Comparison of ENCODE assay signal across 16 cellular contexts in the genomic region with DNA sequence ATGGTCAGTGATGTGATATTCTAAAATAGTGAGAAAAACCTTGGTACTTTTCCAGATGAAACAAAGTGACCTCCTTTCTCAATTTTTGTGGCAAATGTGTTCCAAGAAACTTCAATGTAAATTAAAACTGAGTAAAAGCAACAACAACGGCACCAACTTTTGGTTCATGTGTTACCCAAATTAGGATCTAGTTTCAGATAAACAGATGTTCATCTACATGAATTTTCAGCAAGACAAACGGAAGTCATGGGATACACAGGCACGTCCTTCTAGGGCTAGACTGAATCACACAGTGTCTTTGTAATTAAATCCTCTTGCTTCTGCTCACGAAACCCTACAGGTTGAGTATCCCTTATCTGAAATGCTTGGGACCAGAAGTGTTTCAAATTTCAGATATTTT.
DNase-seq lines count a peak whose midpoint lies in the region; ATAC-seq and TF ChIP-seq lines count a peak whose summit lies in the region.
"Had no signal": no experiment of that assay in that cellular context is flagged by ENCODE, and none has a peak within 500 bp of the region (broad histone marks: within the 10 kb centered on the region; RNA-seq: fewer than 3 reads in every experiment).

No MANE protein-coding gene starts in this region.

- DNase-seq in DMS 273 (lab: John Stamatoyannopoulos, UW; ENCODE audit: unreplicated experiment) (peak; percentile 33), HCEC 1CT (peak; percentile 55), myocyte (ENCODE audit: low read depth) (peak; percentile 62), ovary (no peak), upper lobe of left lung (no peak)
- no peak for DNase-seq in effector CD8-positive, alpha-beta T cell (lab: John Stamatoyannopoulos, UW)
- DNase-seq in CD8-positive, alpha-beta memory T cell, result no peak
- DNase-seq: AML-193; CD4-positive, CD25-positive, alpha-beta regulatory T cell; NCI-H1436; NCI-H2081 treated with DMSO at 0.1 percent for 48 hours; NCI-H2227 treated with DMSO at 0.1 percent for 48 hours; NCI-H526 treated with DMSO at 0.1 percent for 48 hours; PC-9; Right ventricle myocardium superior had no signal

- no peak overlapping the region for H3K4me3 Mint-ChIP-seq in CD8-positive, alpha-beta memory T cell
- H3K4me3 Mint-ChIP-seq: CD4-positive, CD25-positive, alpha-beta regulatory T cell had no signal

- no peaks in the 10 kb centered on the region for H3K36me3 ChIP-seq in ovary
- H3K36me3 ChIP-seq in upper lobe of left lung, result no peaks in the 10 kb centered on the region
- H3K36me3 ChIP-seq in CD8-positive, alpha-beta memory T cell (ENCODE audit: insufficient read depth, low read length), result no peaks in the 10 kb centered on the region

- no peaks in the 10 kb centered on the region for H3K36me3 Mint-ChIP-seq in CD8-positive, alpha-beta memory T cell
- H3K36me3 Mint-ChIP-seq: CD4-positive, CD25-positive, alpha-beta regulatory T cell had no signal

- intact Hi-C loops in ovary (cut with DNase I), result no loop called here

- H3K9me3 ChIP-seq in ovary (no peaks in the 10 kb centered on the region), upper lobe of left lung (peaks cover 0 to 3% (median 0%) of the 10 kb centered on the region in 4 donors)
- no peaks in the 10 kb centered on the region for H3K9me3 ChIP-seq in CD8-positive, alpha-beta memory T cell (ENCODE audit: low read length)

- POLR2A ChIA-PET in CD8-positive, alpha-beta memory T cell (lab: Charles Lee), result no interaction called here

- H3K27ac Mint-ChIP-seq in CD8-positive, alpha-beta memory T cell, result no peak overlapping the region
- H3K27ac Mint-ChIP-seq: CD4-positive, CD25-positive, alpha-beta regulatory T cell had no signal

- TF ChIP-seq CTCF in ovary (IDR thresholded peaks at IDR 0.05) (no peak), upper lobe of left lung (IDR thresholded peaks at IDR 0.05) (no peak)

- H3K4me1 ChIP-seq in ovary (ENCODE audit: insufficient read depth) (no peaks in the 10 kb centered on the region), upper lobe of left lung (no peaks in the 10 kb centered on the region)
- H3K4me1 ChIP-seq in CD8-positive, alpha-beta memory T cell (ENCODE audit: insufficient read depth, low read length), result no peaks in the 10 kb centered on the region

- ATAC-seq in SK-N-SH treated with all-trans-retinoic acid at 6 μM for 48 hours, result peak; percentile 59
- no peak for ATAC-seq in upper lobe of left lung (ENCODE audit: low FRiP score in 2 of 2)

- H3K4me1 Mint-ChIP-seq in CD8-positive, alpha-beta memory T cell, result no peaks in the 10 kb centered on the region
- H3K4me1 Mint-ChIP-seq: CD4-positive, CD25-positive, alpha-beta regulatory T cell had no signal

- 71 to 83% (median 71%) methylated on average over 4 of the region's 4 CpGs for WGBS in ovary, 3 donors
- 73 to 76% methylated on average over 4 of the region's 4 CpGs for WGBS in upper lobe of left lung, 2 donors

- TF ChIP-seq EP300 in ovary (IDR thresholded peaks at IDR 0.05), result no peak
- no peak for TF ChIP-seq EP300 in upper lobe of left lung (IDR thresholded peaks at IDR 0.05)

- H3K27me3 ChIP-seq in ovary (no peaks in the 10 kb centered on the region), upper lobe of left lung (no peaks in the 10 kb centered on the region)
- H3K27me3 ChIP-seq in CD8-positive, alpha-beta memory T cell (ENCODE audit: insufficient read depth, low read length, poor library complexity, severe bottlenecking), result no peaks in the 10 kb centered on the region

- H3K9me3 Mint-ChIP-seq in CD8-positive, alpha-beta memory T cell, result peaks cover 0 to 24% (median 5%) of the 10 kb centered on the region in 5 donors

- H3K27ac ChIP-seq in ovary, result no peak overlapping the region
- H3K27ac ChIP-seq in upper lobe of left lung, result no peak overlapping the region
- no peak overlapping the region for H3K27ac ChIP-seq in CD8-positive, alpha-beta memory T cell (ENCODE audit: low read depth, low read length)
- H3K27ac ChIP-seq: PC-9 had no signal

- CTCF ChIA-PET in CD8-positive, alpha-beta memory T cell (lab: Charles Lee), result no interaction called here

- no peak for TF ChIP-seq POLR2A in ovary (IDR thresholded peaks at IDR 0.05)
- no peak for TF ChIP-seq POLR2A in upper lobe of left lung (IDR thresholded peaks at IDR 0.05)

- H3K4me3 ChIP-seq in ovary (no peak overlapping the region), upper lobe of left lung (no peak overlapping the region)
- no peak overlapping the region for H3K4me3 ChIP-seq in CD8-positive, alpha-beta memory T cell (ENCODE audit: low read length)
- H3K4me3 ChIP-seq: PC-9 had no signal

- H3K27me3 Mint-ChIP-seq in CD8-positive, alpha-beta memory T cell, result no peaks in the 10 kb centered on the region
- H3K27me3 Mint-ChIP-seq: CD4-positive, CD25-positive, alpha-beta regulatory T cell had no signal

TF ChIP-seq in SK-N-SH treated with all-trans-retinoic acid at 6 μM for 48 hours, 23 proteins besides CTCF, POLR2A, EP300 and RAD21:
- TF ChIP-seq OSR1 (CRISPR knock-in tag; IDR thresholded peaks at IDR 0.05), result no peak
- TF ChIP-seq ZFP3 (CRISPR knock-in tag; IDR thresholded peaks at IDR 0.05), result no peak
- no peak for TF ChIP-seq PATZ1 (CRISPR knock-in tag; IDR thresholded peaks at IDR 0.05; ENCODE audit: borderline replicate concordance)
- no peak for TF ChIP-seq GLIS3 (CRISPR knock-in tag; IDR thresholded peaks at IDR 0.05)
- no peak for TF ChIP-seq SNAI2 (CRISPR knock-in tag; IDR thresholded peaks at IDR 0.05)
- no peak for TF ChIP-seq PPARA (CRISPR knock-in tag; IDR thresholded peaks at IDR 0.05; ENCODE audit: borderline replicate concordance)
- TF ChIP-seq ZFP30 (CRISPR knock-in tag; IDR thresholded peaks at IDR 0.05), result no peak
- TF ChIP-seq ISL1 (CRISPR knock-in tag; IDR thresholded peaks at IDR 0.05), result no peak
- no peak for TF ChIP-seq ZNF8 (CRISPR knock-in tag; IDR thresholded peaks at IDR 0.05)
- TF ChIP-seq ESRRG (CRISPR knock-in tag; IDR thresholded peaks at IDR 0.05), result no peak
- TF ChIP-seq ZC3H10 (CRISPR knock-in tag; IDR thresholded peaks at IDR 0.05), result no peak
- no peak for TF ChIP-seq CSRNP3 (CRISPR knock-in tag; IDR thresholded peaks at IDR 0.05)
- no peak for TF ChIP-seq CSDC2 (CRISPR knock-in tag; IDR thresholded peaks at IDR 0.05)
- TF ChIP-seq TOX (CRISPR knock-in tag; IDR thresholded peaks at IDR 0.05; ENCODE audit: borderline replicate concordance), result no peak
- TF ChIP-seq POU6F1 (CRISPR knock-in tag; IDR thresholded peaks at IDR 0.05; ENCODE audit: borderline replicate concordance, low read depth), result no peak
- no peak for TF ChIP-seq ZNF70 (CRISPR knock-in tag; IDR thresholded peaks at IDR 0.05)
- TF ChIP-seq BACH2 (CRISPR knock-in tag; IDR thresholded peaks at IDR 0.05; ENCODE audit: borderline replicate concordance), result no peak
- TF ChIP-seq ZNF565 (CRISPR knock-in tag; conservative IDR thresholded peaks at IDR 0.05; ENCODE audit: low read depth), result no peak

Comparison
In these comparisons a context has a peak if more than half of its experiments do, and no peak if none do; other contexts are left out.
1. DNase-seq: peak in DMS 273 (single experiment), HCEC 1CT (single experiment) and myocyte (single experiment); none in ovary (0 of 5), effector CD8-positive, alpha-beta T cell (single experiment), upper lobe of left lung (0 of 2) and CD8-positive, alpha-beta memory T cell (0 of 5).